8 cellular contexts compared by ENCODE assay signal in the genomic region with DNA sequence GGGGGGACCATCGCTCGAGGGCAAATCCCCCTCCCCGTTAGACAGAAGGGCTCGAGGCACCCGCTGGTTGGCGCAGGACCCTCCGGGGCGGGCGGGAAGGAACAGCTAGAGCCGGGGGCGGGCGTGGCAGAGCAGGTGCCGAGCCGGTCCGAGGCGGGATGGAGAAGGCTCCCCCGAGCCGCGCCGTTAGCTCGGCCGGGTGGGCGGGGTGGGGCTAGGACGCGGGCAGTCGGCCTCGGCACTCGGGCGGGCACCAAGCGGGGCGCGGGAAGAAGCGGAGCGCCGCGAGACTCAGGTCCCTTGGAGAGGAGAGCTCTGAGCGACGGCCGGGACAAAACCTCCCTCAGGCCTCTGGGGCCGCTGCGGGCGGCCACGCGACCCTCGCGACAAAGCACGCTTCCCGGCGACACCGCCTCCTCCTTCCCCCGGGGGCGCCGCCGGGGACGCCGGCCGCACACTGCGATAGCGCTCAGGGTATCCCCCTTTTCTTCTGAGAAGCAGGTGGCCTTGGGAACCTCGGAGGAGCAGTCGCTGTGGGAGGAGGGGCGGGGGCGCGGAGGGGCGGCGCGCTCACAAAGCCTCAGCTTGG. TPM values are rescaled to one million over a fixed set of nuclear protein-coding genes. Genes with fewer than 3 reads are reported as not detected.
DNase-seq lines count a peak whose midpoint lies in the region; ATAC-seq, FAIRE-seq and TF ChIP-seq lines count a peak whose summit lies in the region.

No MANE protein-coding gene starts in this region.

- H3K4me3 ChIP-seq in iPS-18c (ENCODE audit: insufficient read depth, low read depth, low read length) (peak overlapping the region; percentile 81), stomach (peak overlapping the region; percentile 63 to 84 (median 67))

- H3K27ac Mint-ChIP-seq in activated B cell treated with CpG ODN at 0.5 μM for 24 hours = no peak overlapping the region

- H3K9me3 Mint-ChIP-seq in activated B cell treated with CpG ODN at 0.5 μM for 24 hours = no peaks in the 10 kb centered on the region

- WGBS in stomach, 5 donors = 1 to 5% (median 3%) methylated on average over 13 to 67 of the region's 67 CpGs

- no peaks in the 10 kb centered on the region for H3K36me3 ChIP-seq in stomach

- peak overlapping the region; percentile 52 for H3K4me3 Mint-ChIP-seq in activated B cell treated with CpG ODN at 0.5 μM for 24 hours

- H3K4me1 Mint-ChIP-seq in activated B cell treated with CpG ODN at 0.5 μM for 24 hours = no peaks in the 10 kb centered on the region

- H3K9me3 ChIP-seq in iPS-18c (ENCODE audit: control insufficient read depth, insufficient read depth, low read length) (no peaks in the 10 kb centered on the region), stomach (no peaks in the 10 kb centered on the region)

- peaks cover 30% of the 10 kb centered on the region for H3K27me3 Mint-ChIP-seq in activated B cell treated with CpG ODN at 0.5 μM for 24 hours

- H3K27ac ChIP-seq in stomach = peak overlapping the region in 1 of 5 donors; percentile 69

- POLR2A ChIA-PET in activated B cell treated with CpG ODN at 0.5 μM for 24 hours (lab: Charles Lee) = no interaction called here

- TF ChIP-seq POLR2A in GM12892 (IDR thresholded peaks at IDR 0.05; ENCODE audit: low read depth, low read length) (no peak), stomach (IDR thresholded peaks at IDR 0.05) (no peak)

- CTCF ChIA-PET in activated B cell treated with CpG ODN at 0.5 μM for 24 hours (lab: Charles Lee) = no interaction called here

- H3K36me3 Mint-ChIP-seq in activated B cell treated with CpG ODN at 0.5 μM for 24 hours (ENCODE audit: low read depth) = no peaks in the 10 kb centered on the region

- peaks cover 0 to 64% (median 54%) of the 10 kb centered on the region in 3 donors for H3K27me3 ChIP-seq in stomach

- TF ChIP-seq CTCF in activated B cell treated with CpG ODN at 0.5 μM for 24 hours (IDR thresholded peaks at IDR 0.05) (no peak), stomach (IDR thresholded peaks at IDR 0.05) (no peak)

- no peak for TF ChIP-seq EP300 in stomach (IDR thresholded peaks at IDR 0.05)

- DNase-seq in GM12892 (ENCODE audit: insufficient read length) (peak; percentile 26), activated B cell treated with CpG ODN at 0.5 μM for 24 hours (no peak), stomach (no peak), RCC 7860 (ENCODE audit: low spot score) (no peak), T-helper 9 cell (no peak), NCI-H2196 treated with DMSO at 0.1 percent for 48 hours (lab: John Stamatoyannopoulos, UW; ENCODE audit: unreplicated experiment) (no peak)

- intact Hi-C loops in activated B cell treated with CpG ODN at 0.5 μM for 24 hours (cut with micrococcal nuclease) (no loop called here), stomach (cut with DNase I; ENCODE audit: low total_unique reads) (no loop called here)

- peak; percentile 37 for ATAC-seq in HG02885 (IDR thresholded peaks at IDR 0.05; ENCODE audit: poor library complexity, unreplicated experiment)
- ATAC-seq in activated B cell treated with CpG ODN at 0.5 μM for 24 hours (ENCODE audit: low read depth) = no peak

- H3K4me1 ChIP-seq in stomach = peaks cover 21 to 31% (median 28%) of the 10 kb centered on the region in 4 donors

- FAIRE-seq in GM12892 (lab: Jason Lieb, UNC) = no peak
- no peak for FAIRE-seq in RCC 7860 (lab: Jason Lieb, UNC)

RNA-seq across cellular contexts. Expression of a gene that starts 0.7 kb away (rescaled TPM):
- 13.6 TPM for polyA plus RNA-seq in GM12892 (2012; ENCODE audit: missing spikeins)
- total RNA-seq in activated B cell treated with CpG ODN at 0.5 μM for 24 hours (not detected in 2 replicates), stomach (1 to 10 TPM in 4 of 5 donors, under 1 TPM in 1; under 0.01 to 9.1 (median 7.5) TPM)
- 1 to 10 TPM; 1.7 to 4.4 (median 2.1) TPM for polyA plus RNA-seq in stomach
